21 cellular contexts compared by ENCODE assay signal in the genomic region with DNA sequence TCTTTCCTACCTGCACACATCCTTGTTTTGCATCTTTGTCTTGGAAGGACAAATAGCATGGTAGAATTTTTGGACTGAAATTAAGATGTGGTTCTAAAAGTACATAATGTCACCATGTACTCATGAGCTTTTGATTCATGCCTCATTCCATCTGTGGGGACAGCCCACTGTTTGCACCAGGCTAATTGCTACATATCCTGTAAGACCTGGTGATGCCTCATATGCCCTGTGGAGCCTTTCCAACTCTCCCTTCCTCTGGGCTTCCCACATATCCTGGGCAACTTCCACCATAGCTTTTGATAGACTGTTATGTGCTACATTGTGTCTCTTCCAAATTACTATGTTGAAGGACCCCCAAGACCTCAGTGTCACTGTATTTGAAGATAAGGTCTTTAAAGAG.
DNase-seq lines count a peak whose midpoint lies in the region; ATAC-seq, FAIRE-seq and TF ChIP-seq lines count a peak whose summit lies in the region.
"Had no signal": no experiment of that assay in that cellular context is flagged by ENCODE, and none has a peak within 500 bp of the region (broad histone marks: within the 10 kb centered on the region; RNA-seq: fewer than 3 reads in every experiment).

No MANE protein-coding gene starts in this region.

- H3K27ac ChIP-seq in epithelial cell of prostate = peak overlapping the region; percentile 45

- DNase-seq in GM19239 (ENCODE audit: insufficient read length, low spot score) = no peak
- peak; percentile 31 for DNase-seq in RPMI7951 (ENCODE audit: low read depth)
- no peak for DNase-seq in epithelial cell of prostate (ENCODE audit: low read depth, low spot score)
- no peak for DNase-seq in DMS53 treated with DMSO at 0.1 percent for 48 hours (lab: John Stamatoyannopoulos, UW; ENCODE audit: unreplicated experiment)
- no peak for DNase-seq in GM10266 (ENCODE audit: extremely low spot score)
- no peak for DNase-seq in amygdala (lab: John Stamatoyannopoulos, UW)
- DNase-seq: BE2C; Calu3; CD4-positive, alpha-beta T cell; DMS53; GOT3; NCI-H1105; NCI-H1694 treated with DMSO at 0.1 percent for 48 hours; NCI-H2107; NCI-H2227 treated with DMSO at 0.1 percent for 48 hours; NCI-H524; SIG-M5 had no signal

- peak; percentile 69 for FAIRE-seq in GM19239 (lab: Jason Lieb, UNC)
- FAIRE-seq: G401.6, GM12878 had no signal

- ATAC-seq in HG03378 (IDR thresholded peaks at IDR 0.05; ENCODE audit: unreplicated experiment) = no peak
- ATAC-seq: GM12878, Panc1 had no signal

- no peak for TF ChIP-seq CTCF in GM10266 (IDR thresholded peaks at IDR 0.05; ENCODE audit: control insufficient read depth, insufficient read depth, low read depth, missing control alignments)
